Comparison of ENCODE assay signal across 8 cellular contexts in the genomic region with DNA sequence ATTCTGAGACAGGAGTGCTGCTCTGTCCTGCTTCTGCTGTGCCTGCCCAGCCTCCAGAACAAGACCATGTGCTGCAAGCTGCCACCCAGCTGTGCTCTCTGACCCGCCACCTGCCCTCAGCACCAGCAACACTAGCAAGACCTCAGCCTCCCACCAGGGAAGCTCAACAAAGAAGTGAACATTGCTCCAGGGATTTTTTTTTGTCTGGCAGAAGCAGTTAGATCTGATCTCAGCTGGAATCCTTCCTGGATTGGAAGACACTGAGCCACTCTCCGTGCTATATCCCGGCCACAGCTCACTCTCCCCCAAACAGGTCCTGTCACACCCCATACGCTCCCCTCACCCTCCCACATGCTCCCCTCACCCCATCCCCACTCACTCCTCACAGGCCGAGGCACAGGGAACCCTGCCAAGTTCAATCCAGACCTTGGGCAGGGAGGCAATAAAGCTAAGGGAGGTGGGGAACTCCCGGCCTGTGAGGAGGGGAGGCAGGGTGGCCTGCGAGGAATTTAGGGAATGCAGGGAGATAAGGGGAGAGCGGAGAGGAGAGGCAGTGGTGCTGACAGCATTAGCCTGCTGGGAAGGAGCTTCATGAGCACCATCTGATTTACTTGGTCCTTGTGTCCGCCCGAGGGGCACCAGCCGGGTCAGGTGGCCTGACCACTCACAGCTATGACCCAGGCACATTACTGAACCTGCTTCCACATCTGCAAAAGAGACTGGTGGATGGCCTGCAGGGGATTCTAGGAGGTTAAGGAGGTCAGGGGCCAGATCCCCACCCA. TPM values are rescaled to one million over a fixed set of nuclear protein-coding genes. Genes with fewer than 3 reads are reported as not detected.
DNase-seq lines count a peak whose midpoint lies in the region; ATAC-seq and TF ChIP-seq lines count a peak whose summit lies in the region.

No MANE protein-coding gene starts in this region.

- no peaks in the 10 kb centered on the region for H4K20me1 ChIP-seq in fibroblast of lung (ENCODE audit: control insufficient read depth, extremely low read depth, insufficient read depth, low read length)

- ATAC-seq in omental fat pad (ENCODE audit: low FRiP score) (peak; percentile 72), GM18520 (IDR thresholded peaks at IDR 0.05; ENCODE audit: unreplicated experiment) (no peak)

- H3K36me3 ChIP-seq in fibroblast of lung (ENCODE audit: control insufficient read depth, insufficient read depth, low read length), result no peaks in the 10 kb centered on the region

- H3K9me3 ChIP-seq in fibroblast of lung (ENCODE audit: control insufficient read depth, insufficient read depth, low read depth, low read length), result no peaks in the 10 kb centered on the region

- H2AFZ ChIP-seq in fibroblast of lung (ENCODE audit: low read length), result no peak overlapping the region

- peaks cover 41% of the 10 kb centered on the region for H3K4me1 ChIP-seq in fibroblast of lung (ENCODE audit: control insufficient read depth, extremely low read depth, insufficient read depth, low read length)

- H3K4me2 ChIP-seq in fibroblast of lung (ENCODE audit: extremely low read depth, insufficient read depth, low read length), result peak overlapping the region; percentile 68

- no peaks in the 10 kb centered on the region for H3K27me3 ChIP-seq in fibroblast of lung (ENCODE audit: control insufficient read depth, insufficient read depth, low read length)

- H3K9ac ChIP-seq in fibroblast of lung (ENCODE audit: insufficient read depth, low read length), result no peak overlapping the region

- no peak for TF ChIP-seq CTCF in fibroblast of lung (conservative IDR thresholded peaks at IDR 0.05 in 1 of 2, IDR thresholded peaks at IDR 0.05 in 1 of 2; ENCODE audit: low read depth in 1 of 2, low read length in 2 of 2)
- no peak for TF ChIP-seq CTCF in omental fat pad (IDR thresholded peaks at IDR 0.05)

- DNase-seq in DMS 273 treated with DMSO at 0.1 percent for 48 hours (lab: John Stamatoyannopoulos, UW) (peak; percentile 89), NCI-H524 treated with DMSO at 0.1 percent for 48 hours (lab: John Stamatoyannopoulos, UW) (peak; percentile 60), fibroblast of lung (ENCODE audit: low read depth in 2 of 2) (peak; percentile 50 to 92), omental fat pad (ENCODE audit: low spot score) (no peak), NCI-H526 (lab: John Stamatoyannopoulos, UW) (no peak)
- no peak for DNase-seq in activated CD4-positive, alpha-beta T cell treated with anti-CD3 and anti-CD28 coated beads, Interleukin-2, amount 50 U/mL, for 4 hours
- no peak for DNase-seq in activated CD4-positive, alpha-beta T cell treated with anti-CD3 and anti-CD28 coated beads, Interleukin-2, amount 50 U/mL, for 48 hours

- peak overlapping the region in 1 of 4 experiments; percentile 7 for H3K4me3 ChIP-seq in fibroblast of lung (replicated peaks in 1 of 4; ENCODE audit: control extremely low read depth in 1 of 4, insufficient read depth in 1 of 4, low read depth in 3 of 4, low read length in 4 of 4)

- H3K27ac ChIP-seq in fibroblast of lung (ENCODE audit: insufficient read depth, low read length), result no peak overlapping the region

- H3K79me2 ChIP-seq in fibroblast of lung (ENCODE audit: control insufficient read depth, insufficient read depth, low read length), result peaks cover 2% of the 10 kb centered on the region

RNA-seq across cellular contexts. Expression of gene CCDC85C, which starts 29.7 kb away (rescaled TPM):
- total RNA-seq in fibroblast of lung, result 2.6 and 9.6 TPM in 2 replicates
- polyA plus RNA-seq in fibroblast of lung, result 4.6 and 8.3 TPM in 2 replicates
- 7.1 and 14.6 TPM in 2 replicates for polyA plus RNA-seq in fibroblast of lung (2012)
- 10.7 and 17.9 TPM in 2 replicates for polyA minus RNA-seq in fibroblast of lung (ENCODE audit: low replicate concordance)
- 10 to 100 TPM in 2 of 4 donors, 1 to 10 TPM in 2; 3.3 to 17.7 (median 8.3) TPM for total RNA-seq in omental fat pad

Comparison
In these comparisons a context has a peak if more than half of its experiments do, and no peak if none do; other contexts are left out.
1. DNase-seq: peak in DMS 273 treated with DMSO at 0.1 percent for 48 hours (single experiment), NCI-H524 treated with DMSO at 0.1 percent for 48 hours (single experiment) and fibroblast of lung (2 of 2); none in omental fat pad (single experiment), activated CD4-positive, alpha-beta T cell treated with anti-CD3 and anti-CD28 coated beads, Interleukin-2, amount 50 U/mL, for 4 hours (0 of 2), NCI-H526 (0 of 2) and activated CD4-positive, alpha-beta T cell treated with anti-CD3 and anti-CD28 coated beads, Interleukin-2, amount 50 U/mL, for 48 hours (0 of 2).